ENCODE assay signal across 8 cellular contexts in the genomic region with DNA sequence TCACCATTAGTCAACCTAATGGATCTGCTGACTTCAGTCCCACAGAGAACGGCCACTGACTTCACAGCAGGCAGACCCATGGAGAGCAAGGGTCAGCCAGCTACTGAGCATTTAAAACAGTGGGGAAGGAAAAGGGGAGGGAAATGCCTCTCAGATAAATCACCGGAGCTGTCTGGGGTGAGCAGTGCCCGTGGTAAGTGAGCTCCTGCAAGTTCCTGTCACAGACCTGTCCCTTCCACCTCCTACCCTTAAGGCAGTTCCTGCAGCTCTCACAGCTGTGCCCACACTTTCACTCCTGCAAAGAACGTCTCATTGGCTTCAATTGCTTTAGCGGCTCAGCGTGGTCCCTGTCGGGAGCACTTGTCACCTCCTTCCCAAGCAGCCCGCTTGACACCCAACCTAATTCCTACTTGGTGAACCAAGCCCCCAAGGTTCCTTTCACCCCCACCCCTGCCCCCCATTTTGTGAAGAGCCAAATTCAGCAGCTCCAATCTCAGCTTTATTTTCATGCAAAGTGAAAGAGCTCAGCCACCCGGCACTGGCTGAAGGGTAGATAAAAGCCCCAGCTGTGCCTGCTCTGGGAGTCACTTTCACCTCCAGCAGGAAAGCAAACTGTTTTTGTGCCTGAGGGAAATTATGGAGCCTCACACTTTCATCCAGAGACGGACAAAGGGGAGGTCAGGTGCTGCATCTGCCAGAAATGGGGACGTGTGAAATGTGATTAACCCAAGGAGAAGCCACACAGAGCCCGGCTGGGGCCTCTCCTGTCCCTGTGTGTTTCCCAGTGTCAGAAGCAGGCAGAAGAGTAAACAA.
A peak's percentile ranks its signal among the peaks of the same experiment; 100 is the strongest.
DNase-seq lines count a peak whose midpoint lies in the region; ATAC-seq and TF ChIP-seq lines count a peak whose summit lies in the region.

No MANE protein-coding gene starts in this region.

- TF ChIP-seq CTCF in OCI-LY3 (IDR thresholded peaks at IDR 0.05; ENCODE audit: low read depth, low read length) (no peak), endothelial cell (IDR thresholded peaks at IDR 0.05; ENCODE audit: unreplicated experiment) (no peak)

- no peak overlapping the region for H3K27ac ChIP-seq in OCI-LY3 (ENCODE audit: low read length)

- no peaks in the 10 kb centered on the region for H3K36me3 Mint-ChIP-seq in endothelial cell (ENCODE audit: low read depth, unreplicated experiment)

- H3K4me1 ChIP-seq in OCI-LY3 (ENCODE audit: low read length), result peaks cover 62% of the 10 kb centered on the region

- intact Hi-C loops in posterior vena cava (cut with DNase I), result no loop called here

- no peaks in the 10 kb centered on the region for H3K79me2 ChIP-seq in OCI-LY3 (ENCODE audit: low read length)

- ATAC-seq in GM18499 (IDR thresholded peaks at IDR 0.05; ENCODE audit: insufficient read depth, unreplicated experiment) (peak; percentile 67), HG02870 (IDR thresholded peaks at IDR 0.05; ENCODE audit: unreplicated experiment) (peak; percentile 69), HG03139 (IDR thresholded peaks at IDR 0.05; ENCODE audit: unreplicated experiment) (no peak), GM19455 (IDR thresholded peaks at IDR 0.05; ENCODE audit: unreplicated experiment) (no peak)

- peak overlapping the region; percentile 80 for H3K4me3 Mint-ChIP-seq in endothelial cell (ENCODE audit: unreplicated experiment)

- H3K4me1 Mint-ChIP-seq in endothelial cell (ENCODE audit: unreplicated experiment), result peaks cover 30% of the 10 kb centered on the region

- no peaks in the 10 kb centered on the region for H3K9me3 ChIP-seq in OCI-LY3 (ENCODE audit: insufficient read depth, low read length)

- H3K27me3 ChIP-seq in OCI-LY3 (ENCODE audit: low read depth, low read length), result no peaks in the 10 kb centered on the region

- H3K9me3 Mint-ChIP-seq in endothelial cell (ENCODE audit: unreplicated experiment), result no peaks in the 10 kb centered on the region

- H3K27me3 Mint-ChIP-seq in endothelial cell (ENCODE audit: unreplicated experiment), result peaks cover 7% of the 10 kb centered on the region

- H3K4me3 ChIP-seq in OCI-LY3 (ENCODE audit: low read length), result no peak overlapping the region; the same call in 1 of the 2 replicates

- H2AFZ ChIP-seq in OCI-LY3 (ENCODE audit: low read depth, low read length), result peak overlapping the region; percentile 58; the same call in 1 of the 2 replicates

- DNase-seq in endothelial cell (ENCODE audit: low spot score), result peak; percentile 18
- peak; percentile 2 for DNase-seq in myocyte (ENCODE audit: low read depth)
- no peak for DNase-seq in posterior vena cava (ENCODE audit: low spot score)

- peak overlapping the region; percentile 67 for H3K4me2 ChIP-seq in OCI-LY3 (ENCODE audit: low read length)

- H3K9ac ChIP-seq in OCI-LY3 (ENCODE audit: low read length), result no peak overlapping the region

- no peaks in the 10 kb centered on the region for H3K36me3 ChIP-seq in OCI-LY3 (replicated peaks; ENCODE audit: low read depth, low read length)

- peak overlapping the region; percentile 13 for H3K27ac Mint-ChIP-seq in endothelial cell (ENCODE audit: unreplicated experiment)

- H4K20me1 ChIP-seq in OCI-LY3 (ENCODE audit: insufficient read depth, low read length), result no peaks in the 10 kb centered on the region

Comparison
In these comparisons a context has a peak if more than half of its experiments do, and no peak if none do; other contexts are left out.
1. ATAC-seq: peak in GM18499 (single experiment) and HG02870 (single experiment); none in HG03139 (single experiment) and GM19455 (single experiment).